In genomic region chr10:19819419-19820033, GRCh38 we compare ENCODE assay signal across 8 cellular contexts. TPM values are rescaled to one million over a fixed set of nuclear protein-coding genes. Genes with fewer than 3 reads are reported as not detected.
DNase-seq lines count a peak whose midpoint lies in the region; ATAC-seq and TF ChIP-seq lines count a peak whose summit lies in the region.

No MANE protein-coding gene starts in this region.

- H3K79me2 ChIP-seq in DND-41 (ENCODE audit: insufficient read depth, low read length): no peaks in the 10 kb centered on the region
- peaks cover 16% of the 10 kb centered on the region for H3K79me2 ChIP-seq in mesendoderm (ENCODE audit: control insufficient read depth, insufficient read depth, low read length)

- H3K23ac ChIP-seq in mesendoderm (ENCODE audit: low read length): no peak overlapping the region

- no peak overlapping the region for H3K18ac ChIP-seq in mesendoderm (ENCODE audit: low read length)

- WGBS in psoas muscle, 3 donors: 0 to 1% (median 0%) methylated on average over 2 of the region's 2 CpGs
- no CpG with 5 or more reads among the region's 2 CpGs for WGBS in mesendoderm (ENCODE audit: extremely low coverage, insufficient coverage, low lambda C conversion rate)

- H3K4me1 ChIP-seq in DND-41 (ENCODE audit: insufficient read depth, low read length): no peaks in the 10 kb centered on the region
- no peaks in the 10 kb centered on the region for H3K4me1 ChIP-seq in psoas muscle
- H3K4me1 ChIP-seq in mesendoderm (ENCODE audit: control insufficient read depth, low read depth, low read length): no peaks in the 10 kb centered on the region

- H4K8ac ChIP-seq in mesendoderm (ENCODE audit: low read depth, low read length): no peak overlapping the region

- H2AK5ac ChIP-seq in mesendoderm (ENCODE audit: low read length): no peak overlapping the region

- H2AFZ ChIP-seq in DND-41 (ENCODE audit: low read depth, low read length): no peak overlapping the region

- H3K36me3 ChIP-seq in DND-41 (ENCODE audit: insufficient read depth, low read length) (no peaks in the 10 kb centered on the region), psoas muscle (ENCODE audit: insufficient read depth in 1 of 2, low read depth in 1 of 2) (no peaks in the 10 kb centered on the region), mesendoderm (ENCODE audit: control insufficient read depth, insufficient read depth, low read length) (no peaks in the 10 kb centered on the region)

- TF ChIP-seq CTCF in DND-41 (IDR thresholded peaks at IDR 0.05; ENCODE audit: borderline replicate concordance, extremely low read depth, low read length, poor library complexity, severe bottlenecking): peak; percentile 82
- peak; percentile 74 for TF ChIP-seq CTCF in fibroblast of the aortic adventitia (IDR thresholded peaks at IDR 0.05; ENCODE audit: insufficient read depth, low read length)
- peak; percentile 82 for TF ChIP-seq CTCF in psoas muscle (IDR thresholded peaks at IDR 0.05)

- intact Hi-C loops in psoas muscle (cut with DNase I): loop anchor here in 1 of 2 donors (5.0 kb wide), 4 partner anchors 113 to 278 kb away; no protein-coding TSS in a partner anchor

- no peak overlapping the region for H4K5ac ChIP-seq in mesendoderm (ENCODE audit: low read length)

- H3K56ac ChIP-seq in mesendoderm (ENCODE audit: low read length): no peak overlapping the region

- H3K4me3 ChIP-seq in DND-41 (ENCODE audit: low read depth in 1 of 2, low read length in 2 of 2) (no peak overlapping the region), fibroblast of the aortic adventitia (ENCODE audit: low read depth, low read length) (no peak overlapping the region), psoas muscle (peak overlapping the region; percentile 83), mesendoderm (ENCODE audit: low read length) (no peak overlapping the region)

- no peak overlapping the region for H3K4ac ChIP-seq in mesendoderm (ENCODE audit: low read depth, low read length)

- no peak overlapping the region for H2BK15ac ChIP-seq in mesendoderm (replicated peaks; ENCODE audit: low read depth)

- ATAC-seq in DND-41 (ENCODE audit: insufficient read depth, low read depth) (no peak), HG02981 (IDR thresholded peaks at IDR 0.05; ENCODE audit: unreplicated experiment) (peak; percentile 32), psoas muscle (peak in 1 of 4 donors; percentile 28)

- no peaks in the 10 kb centered on the region for H3K27me3 ChIP-seq in DND-41 (ENCODE audit: insufficient read depth, low read length, poor library complexity)
- peaks cover 0 to 4% (median 0%) of the 10 kb centered on the region in 3 donors for H3K27me3 ChIP-seq in psoas muscle (ENCODE audit: insufficient read depth in 3 of 3, low read length in 2 of 3)
- H3K27me3 ChIP-seq in mesendoderm (ENCODE audit: insufficient read depth, low read length, poor library complexity): no peaks in the 10 kb centered on the region

- no peak overlapping the region for H2BK5ac ChIP-seq in mesendoderm (ENCODE audit: low read length)

- H3K9me3 ChIP-seq in DND-41 (ENCODE audit: insufficient read depth, low read length, severe bottlenecking) (no peaks in the 10 kb centered on the region), psoas muscle (no peaks in the 10 kb centered on the region)

- H4K20me1 ChIP-seq in DND-41 (ENCODE audit: insufficient read depth, low read length): no peaks in the 10 kb centered on the region

- no peak overlapping the region for H3K9ac ChIP-seq in DND-41 (ENCODE audit: low read depth, low read length)
- H3K9ac ChIP-seq in mesendoderm (ENCODE audit: low read length): no peak overlapping the region

- H3K4me2 ChIP-seq in DND-41 (ENCODE audit: insufficient read depth, low read length) (no peak overlapping the region), mesendoderm (ENCODE audit: low read length) (no peak overlapping the region)

- H3K27ac ChIP-seq in DND-41 (ENCODE audit: low read length) (no peak overlapping the region), psoas muscle (no peak overlapping the region), mesendoderm (ENCODE audit: low read depth, low read length) (no peak overlapping the region)

- no peak for DNase-seq in DND-41
- DNase-seq in SHP77 treated with DMSO at 0.1 percent for 48 hours (lab: John Stamatoyannopoulos, UW): peak; percentile 11
- DNase-seq in fibroblast of the aortic adventitia (ENCODE audit: low read depth): peak; percentile 66
- DNase-seq in psoas muscle: no peak
- no peak for DNase-seq in mesendoderm
- DNase-seq in stimulated activated naive CD4-positive, alpha-beta T cell treated with Interleukin-2 at 50 U/mL for 16 hours (lab: John Stamatoyannopoulos, UW): no peak
- DNase-seq in activated CD8-positive, alpha-beta memory T cell treated with anti-CD3 and anti-CD28 coated beads, Interleukin-2, amount 50 U/mL, for 4 hours: no peak

- H3K79me1 ChIP-seq in mesendoderm (ENCODE audit: low read length): no peaks in the 10 kb centered on the region

- no peak overlapping the region for H2BK120ac ChIP-seq in mesendoderm (ENCODE audit: low read depth, low read length)

RNA-seq across cellular contexts. Expression of gene PLXDC2, which starts 3.3 kb away (rescaled TPM):
- total RNA-seq in fibroblast of the aortic adventitia (ENCODE audit: low replicate concordance) (3.2 and 11.2 TPM in 2 replicates), psoas muscle (10 to 100 TPM in 3 of 4 donors, 1 to 10 TPM in 1; 8.7 to 21.4 (median 10.4) TPM)
- 1 to 10 TPM; 2.3 to 9.2 (median 4.3) TPM for polyA plus RNA-seq in psoas muscle
- 14.9 TPM for polyA plus RNA-seq in mesendoderm (2013, experiment 1 of 2)
- polyA plus RNA-seq in mesendoderm (2013, experiment 2 of 2): 15.6 TPM

Comparison
In these comparisons a context has a peak if more than half of its experiments do, and no peak if none do; other contexts are left out.
1. DNase-seq: peak in SHP77 treated with DMSO at 0.1 percent for 48 hours (single experiment) and fibroblast of the aortic adventitia (single experiment); none in DND-41 (single experiment), psoas muscle (0 of 2), mesendoderm (single experiment), stimulated activated naive CD4-positive, alpha-beta T cell treated with Interleukin-2 at 50 U/mL for 16 hours (single experiment) and activated CD8-positive, alpha-beta memory T cell treated with anti-CD3 and anti-CD28 coated beads, Interleukin-2, amount 50 U/mL, for 4 hours (single experiment).
2. Peak in every context shown above with its lines, with median percentiles within 50 percentile points of each other: CTCF ChIP-seq.